ENCODE assay signal across 8 cellular contexts in genomic region chr15:31707944-31708702, GRCh38.
DNase-seq lines count a peak whose midpoint lies in the region; ATAC-seq lines count a peak whose summit lies in the region.
"Not testable (repeated sequence)": the region's sequence is repeated elsewhere in the genome, so short reads cannot be mapped to it uniquely, and the experiment has no call there.

No MANE protein-coding gene starts in this region.

- H3K4me3 Mint-ChIP-seq in activated T-cell treated with anti-CD3 and anti-CD28 coated beads, Interleukin-2, amount 50 U/mL, for 4 hours; stimulated activated naive B cell treated with anti-CD40 and anti-IgM and Interleukin-4, amounts not matched to agents 10 μg/mL and 1 μg/mL and 100 μg/mL, for 72 hours: not testable (repeated sequence)

- H3K27ac Mint-ChIP-seq in stimulated activated naive B cell treated with anti-CD40 and anti-IgM and Interleukin-4, amounts not matched to agents 10 μg/mL and 1 μg/mL and 100 μg/mL, for 72 hours = not testable (repeated sequence)

- peak; percentile 73 for ATAC-seq in GM18511 (IDR thresholded peaks at IDR 0.05; ENCODE audit: unreplicated experiment)
- peak; percentile 22 for ATAC-seq in GM19328 (IDR thresholded peaks at IDR 0.05; ENCODE audit: unreplicated experiment)
- peak; percentile 62 for ATAC-seq in GM21526 (IDR thresholded peaks at IDR 0.05; ENCODE audit: low FRiP score, unreplicated experiment)
- ATAC-seq in HG02798 (IDR thresholded peaks at IDR 0.05; ENCODE audit: poor library complexity, unreplicated experiment) = peak; percentile 61
- peak; percentile 49 for ATAC-seq in HG03097 (IDR thresholded peaks at IDR 0.05; ENCODE audit: low FRiP score, unreplicated experiment)
- peak; percentile 60 for ATAC-seq in HG03520 (IDR thresholded peaks at IDR 0.05; ENCODE audit: unreplicated experiment)
- ATAC-seq in activated T-cell treated with anti-CD3 and anti-CD28 coated beads, Interleukin-2, amount 50 U/mL, for 4 hours = peak; percentile 66
- ATAC-seq in stimulated activated naive B cell treated with anti-CD40 and anti-IgM and Interleukin-4, amounts not matched to agents 10 μg/mL and 1 μg/mL and 100 μg/mL, for 72 hours (replicated peaks) = peak; percentile 71 to 73

- not testable (repeated sequence) for H3K36me3 Mint-ChIP-seq in activated T-cell treated with anti-CD3 and anti-CD28 coated beads, Interleukin-2, amount 50 U/mL, for 4 hours (ENCODE audit: insufficient read depth); stimulated activated naive B cell treated with anti-CD40 and anti-IgM and Interleukin-4, amounts not matched to agents 10 μg/mL and 1 μg/mL and 100 μg/mL, for 72 hours

- not testable (repeated sequence) for DNase-seq in activated T-cell treated with anti-CD3 and anti-CD28 coated beads, Interleukin-2, amount 50 U/mL, for 4 hours; stimulated activated naive B cell treated with anti-CD40 and anti-IgM and Interleukin-4, amounts not matched to agents 10 μg/mL and 1 μg/mL and 100 μg/mL, for 72 hours

- not testable (repeated sequence) for H3K9me3 Mint-ChIP-seq in activated T-cell treated with anti-CD3 and anti-CD28 coated beads, Interleukin-2, amount 50 U/mL, for 4 hours; stimulated activated naive B cell treated with anti-CD40 and anti-IgM and Interleukin-4, amounts not matched to agents 10 μg/mL and 1 μg/mL and 100 μg/mL, for 72 hours

- not testable (repeated sequence) for H3K4me1 Mint-ChIP-seq in activated T-cell treated with anti-CD3 and anti-CD28 coated beads, Interleukin-2, amount 50 U/mL, for 4 hours (ENCODE audit: low read depth); stimulated activated naive B cell treated with anti-CD40 and anti-IgM and Interleukin-4, amounts not matched to agents 10 μg/mL and 1 μg/mL and 100 μg/mL, for 72 hours

- not testable (repeated sequence) for H3K27me3 Mint-ChIP-seq in activated T-cell treated with anti-CD3 and anti-CD28 coated beads, Interleukin-2, amount 50 U/mL, for 4 hours (ENCODE audit: low read depth); stimulated activated naive B cell treated with anti-CD40 and anti-IgM and Interleukin-4, amounts not matched to agents 10 μg/mL and 1 μg/mL and 100 μg/mL, for 72 hours

Comparison
In these comparisons a context has a peak if more than half of its experiments do, and no peak if none do; other contexts are left out.
1. ATAC-seq: peak in every context shown above with its lines; median percentile 73 in GM18511; 72 in stimulated activated naive B cell treated with anti-CD40 and anti-IgM and Interleukin-4, amounts not matched to agents 10 μg/mL and 1 μg/mL and 100 μg/mL, for 72 hours; 66 in activated T-cell treated with anti-CD3 and anti-CD28 coated beads, Interleukin-2, amount 50 U/mL, for 4 hours; 62 in GM21526; 61 in HG02798; 60 in HG03520; 49 in HG03097; 22 in GM19328.